20 cellular contexts compared by ENCODE assay signal in the genomic region with DNA sequence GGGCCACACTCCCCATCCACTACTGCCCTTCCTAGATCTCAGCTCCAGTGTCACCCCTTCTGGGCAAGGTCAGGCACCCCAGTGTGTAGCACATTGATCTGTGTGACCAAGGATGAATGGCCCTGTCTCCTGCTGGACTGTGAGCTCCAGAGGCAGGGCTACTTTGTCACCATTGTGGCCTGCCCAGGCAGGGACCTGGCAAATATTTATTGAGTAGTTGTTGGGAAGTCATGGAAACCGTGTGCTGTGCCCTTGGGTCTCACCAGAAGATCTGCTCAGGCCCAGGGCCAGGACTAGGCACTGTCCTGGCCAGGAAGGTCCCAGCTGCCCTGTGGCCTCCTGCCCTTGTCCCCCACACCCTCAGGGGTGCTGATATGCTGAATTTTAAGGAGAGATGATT. TPM values are rescaled to one million over a fixed set of nuclear protein-coding genes. Genes with fewer than 3 reads are reported as not detected.
DNase-seq lines count a peak whose midpoint lies in the region; ATAC-seq, FAIRE-seq and TF ChIP-seq lines count a peak whose summit lies in the region.
"Had no signal": no experiment of that assay in that cellular context is flagged by ENCODE, and none has a peak within 500 bp of the region (broad histone marks: within the 10 kb centered on the region; RNA-seq: fewer than 3 reads in every experiment).

No MANE protein-coding gene starts in this region.

- in situ Hi-C loops in K562 (cut with MboI), result no loop called here

- no peak for TF ChIP-seq POLR2A in K562 (conservative IDR thresholded peaks at IDR 0.05)

- H3K4me1 ChIP-seq in K562 (replicated peaks in 1 of 2; ENCODE audit: control insufficient read depth in 2 of 2, insufficient read depth in 2 of 2, low read length in 2 of 2), result peaks cover 16 to 17% of the 10 kb centered on the region in 2 experiments

- H3K27me3 ChIP-seq in K562 (ENCODE audit: control insufficient read depth in 2 of 2, insufficient read depth in 2 of 2, low read length in 2 of 2), result no peaks in the 10 kb centered on the region
- H3K27me3 ChIP-seq: upper lobe of left lung had no signal

- H3K9me1 ChIP-seq in K562 (ENCODE audit: control insufficient read depth, insufficient read depth, low read length), result no peaks in the 10 kb centered on the region

- peak overlapping the region in 1 of 2 experiments; percentile 65; a peak in 1 of 4 replicates for H3K9ac ChIP-seq in K562 (ENCODE audit: insufficient read depth in 1 of 2, low read depth in 2 of 2, low read length in 2 of 2)

- POLR2A ChIA-PET in K562 (lab: Yijun Ruan, JAX), result interaction anchor here (0.7 to 3.1 kb wide), 9 partner anchors 8 to 41 kb away, joined by 3 to 13 read pairs (median 5); a partner anchor contains a TSS

- TF ChIP-seq RAD21 in K562 (CRISPR knock-in tag; conservative IDR thresholded peaks at IDR 0.05 in 1 of 2, IDR thresholded peaks at IDR 0.05 in 1 of 2), result no peak

- no TSS peak for BruUV-seq in K562 (replicated peaks; lab: Mats Ljungman, UMichigan)

- TF ChIP-seq CTCF in HFFc6 (IDR thresholded peaks at IDR 0.05), result no peak
- TF ChIP-seq CTCF in K562 (IDR thresholded peaks at IDR 0.05 in 2 of 3, conservative IDR thresholded peaks at IDR 0.05 in 1 of 3; ENCODE audit: insufficient read depth in 2 of 3, low read depth in 1 of 3, low read length in 3 of 3), result no peak
- TF ChIP-seq CTCF in nephron progenitor cell (IDR thresholded peaks at IDR 0.05), result no peak

- peaks cover 50% of the 10 kb centered on the region for H4K20me1 ChIP-seq in K562 (replicated peaks; ENCODE audit: control insufficient read depth, insufficient read depth, low read length)

- FAIRE-seq in K562 (lab: Jason Lieb, UNC), result no peak

- peaks cover 26% of the 10 kb centered on the region for H3K4me1 Mint-ChIP-seq in activated CD8-positive, alpha-beta memory T cell treated with anti-CD3 and anti-CD28 coated beads, Interleukin-2, amount 10 ng/mL, durations not matched to agents 7 days and 5 days
- H3K4me1 Mint-ChIP-seq in HFFc6 (ENCODE audit: low read depth) (peaks cover 41% of the 10 kb centered on the region), nephron progenitor cell (peaks cover 28% of the 10 kb centered on the region)
- peaks cover 31 to 36% of the 10 kb centered on the region in 2 donors for H3K4me1 Mint-ChIP-seq in effector memory CD8-positive, alpha-beta T cell (ENCODE audit: low read depth in 2 of 2)

- CTCF ChIA-PET in activated CD8-positive, alpha-beta memory T cell treated with anti-CD3 and anti-CD28 coated beads, Interleukin-2, amount 10 ng/mL, durations not matched to agents 7 days and 5 days (lab: Charles Lee), result interaction anchor here (1.2 to 2.1 kb wide), 2 partner anchors 10 to 66 kb away, joined by 3 to 5 read pairs; a partner anchor contains a TSS
- CTCF ChIA-PET in K562 (lab: Yijun Ruan, JAX; ENCODE audit: low intra/inter-chr PET ratio), result no interaction called here

- intact Hi-C loops in K562 (cut with micrococcal nuclease), result no loop called here

- no peak overlapping the region for H3K4me3 ChIP-seq in K562
- H3K4me3 ChIP-seq: upper lobe of left lung had no signal

- H3K36me3 Mint-ChIP-seq in activated CD8-positive, alpha-beta memory T cell treated with anti-CD3 and anti-CD28 coated beads, Interleukin-2, amount 10 ng/mL, durations not matched to agents 7 days and 5 days, result peaks cover 2% of the 10 kb centered on the region
- H3K36me3 Mint-ChIP-seq in HFFc6 (ENCODE audit: low read depth), result peaks cover 10% of the 10 kb centered on the region; the same call in 1 of the 2 replicates
- H3K36me3 Mint-ChIP-seq in nephron progenitor cell (ENCODE audit: low read depth), result peaks cover 27% of the 10 kb centered on the region
- H3K36me3 Mint-ChIP-seq in effector memory CD8-positive, alpha-beta T cell (ENCODE audit: insufficient read depth), result peaks cover 14% of the 10 kb centered on the region

- no peak overlapping the region for H3K4me2 ChIP-seq in K562 (ENCODE audit: insufficient read depth, low read length)

- peaks cover 91% of the 10 kb centered on the region for H3K79me2 ChIP-seq in K562 (ENCODE audit: control insufficient read depth, insufficient read depth, low read length)

- H3K27ac Mint-ChIP-seq in activated CD8-positive, alpha-beta memory T cell treated with anti-CD3 and anti-CD28 coated beads, Interleukin-2, amount 10 ng/mL, durations not matched to agents 7 days and 5 days, result peak overlapping the region; percentile 61
- H3K27ac Mint-ChIP-seq in HFFc6, result peak overlapping the region; percentile 59
- peak overlapping the region; percentile 83 for H3K27ac Mint-ChIP-seq in nephron progenitor cell
- peak overlapping the region in 1 of 2 donors; percentile 89 for H3K27ac Mint-ChIP-seq in effector memory CD8-positive, alpha-beta T cell
- H3K27ac Mint-ChIP-seq: activated CD4-positive, alpha-beta T cell treated with anti-CD3 and anti-CD28 coated beads, Interleukin-2, amount 10 ng/mL, durations not matched to agents 7 days and 5 days had no signal

- no peaks in the 10 kb centered on the region for H3K9me3 Mint-ChIP-seq in activated CD8-positive, alpha-beta memory T cell treated with anti-CD3 and anti-CD28 coated beads, Interleukin-2, amount 10 ng/mL, durations not matched to agents 7 days and 5 days (ENCODE audit: low read depth)
- H3K9me3 Mint-ChIP-seq in HFFc6 (no peaks in the 10 kb centered on the region), nephron progenitor cell (no peaks in the 10 kb centered on the region)
- H3K9me3 Mint-ChIP-seq in effector memory CD8-positive, alpha-beta T cell, result no peaks in the 10 kb centered on the region
- H3K9me3 Mint-ChIP-seq: activated CD4-positive, alpha-beta T cell treated with anti-CD3 and anti-CD28 coated beads, Interleukin-2, amount 10 ng/mL, durations not matched to agents 7 days and 5 days; activated T-cell treated with anti-CD3 and anti-CD28 coated beads, Interleukin-2, amount 50 U/mL, for 4 hours; CD4-positive, alpha-beta T cell; memory B cell; stimulated activated naive B cell treated with anti-CD40 and anti-IgM and Interleukin-4, amounts not matched to agents 10 μg/mL and 1 μg/mL and 100 μg/mL, for 72 hours had no signal

- ATAC-seq in activated CD8-positive, alpha-beta memory T cell treated with anti-CD3 and anti-CD28 coated beads, Interleukin-2, amount 10 ng/mL, durations not matched to agents 7 days and 5 days, result no peak
- ATAC-seq in K562 (peak; percentile 14), GM21381 (IDR thresholded peaks at IDR 0.05; ENCODE audit: unreplicated experiment) (no peak)
- ATAC-seq in effector memory CD8-positive, alpha-beta T cell (replicated peaks), result no peak
- ATAC-seq: activated T-cell treated with anti-CD3 and anti-CD28 coated beads, Interleukin-2, amount 50 U/mL, for 4 hours; stimulated activated naive B cell treated with anti-CD40 and anti-IgM and Interleukin-4, amounts not matched to agents 10 μg/mL and 1 μg/mL and 100 μg/mL, for 72 hours had no signal

- no peak overlapping the region; the same call in 2 of the 3 replicates for H3K27ac ChIP-seq in K562 (ENCODE audit: extremely low read depth, low read depth, low read length)
- H3K27ac ChIP-seq: upper lobe of left lung had no signal

- no peaks in the 10 kb centered on the region for H3K9me3 ChIP-seq in K562 (replicated peaks; ENCODE audit: control insufficient read depth, insufficient read depth, low read depth, low read length)
- H3K9me3 ChIP-seq: upper lobe of left lung had no signal

- DNase-seq in activated CD8-positive, alpha-beta memory T cell treated with anti-CD3 and anti-CD28 coated beads, Interleukin-2, amount 10 ng/mL, durations not matched to agents 7 days and 5 days, result no peak
- DNase-seq in activated CD8-positive, alpha-beta memory T cell treated with anti-CD3 and anti-CD28 coated beads for 24 hours, result no peak
- DNase-seq in HFFc6, result no peak
- DNase-seq in K562 (ENCODE audit: extremely low read depth in 1 of 4, low spot score in 3 of 4), result no peak
- no peak for DNase-seq in nephron progenitor cell
- DNase-seq in effector memory CD8-positive, alpha-beta T cell, result no peak
- DNase-seq in stimulated activated CD4-positive, alpha-beta T cell treated with anti-CD3 and anti-CD28 coated beads, Interleukin-12 subunit alpha, Interleukin-12 subunit beta, amount 100 ng/mL, for 4 hours, result no peak
- DNase-seq: activated CD4-positive, alpha-beta T cell treated with anti-CD3 and anti-CD28 coated beads, Interleukin-2, amount 10 ng/mL, durations not matched to agents 7 days and 5 days; activated T-cell treated with anti-CD3 and anti-CD28 coated beads, Interleukin-2, amount 50 U/mL, for 4 hours; caudate nucleus; CD4-positive, alpha-beta T cell; glutamatergic neuron; NCI-H1417 treated with DMSO at 0.1 percent for 48 hours; NCI-H774; stimulated activated naive B cell treated with anti-CD40 and anti-IgM and Interleukin-4, amounts not matched to agents 10 μg/mL and 1 μg/mL and 100 μg/mL, for 72 hours; upper lobe of left lung had no signal

- no peak overlapping the region for H3K4me3 Mint-ChIP-seq in activated CD8-positive, alpha-beta memory T cell treated with anti-CD3 and anti-CD28 coated beads, Interleukin-2, amount 10 ng/mL, durations not matched to agents 7 days and 5 days
- H3K4me3 Mint-ChIP-seq in HFFc6 (no peak overlapping the region), nephron progenitor cell (no peak overlapping the region)
- no peak overlapping the region for H3K4me3 Mint-ChIP-seq in effector memory CD8-positive, alpha-beta T cell
- H3K4me3 Mint-ChIP-seq: activated CD4-positive, alpha-beta T cell treated with anti-CD3 and anti-CD28 coated beads, Interleukin-2, amount 10 ng/mL, durations not matched to agents 7 days and 5 days; activated T-cell treated with anti-CD3 and anti-CD28 coated beads, Interleukin-2, amount 50 U/mL, for 4 hours; CD4-positive, alpha-beta T cell; memory B cell; stimulated activated naive B cell treated with anti-CD40 and anti-IgM and Interleukin-4, amounts not matched to agents 10 μg/mL and 1 μg/mL and 100 μg/mL, for 72 hours had no signal

- no peak for TF ChIP-seq EP300 in K562 (IDR thresholded peaks at IDR 0.05; ENCODE audit: low read length)

- no peak overlapping the region for H2AFZ ChIP-seq in K562 (ENCODE audit: low read depth, low read length)

- peaks cover 80% of the 10 kb centered on the region for H3K36me3 ChIP-seq in K562 (ENCODE audit: control insufficient read depth, insufficient read depth, low read length)

- 27% methylated on average over 1 of the region's 1 CpG for WGBS in K562 (ENCODE audit: insufficient coverage, low coverage, missing lambda C conversion rate)

- no peaks in the 10 kb centered on the region for H3K27me3 Mint-ChIP-seq in activated CD8-positive, alpha-beta memory T cell treated with anti-CD3 and anti-CD28 coated beads, Interleukin-2, amount 10 ng/mL, durations not matched to agents 7 days and 5 days
- H3K27me3 Mint-ChIP-seq in HFFc6 (ENCODE audit: insufficient read depth), result no peaks in the 10 kb centered on the region
- H3K27me3 Mint-ChIP-seq in nephron progenitor cell (ENCODE audit: low read depth, poor library complexity), result no peaks in the 10 kb centered on the region
- no peaks in the 10 kb centered on the region for H3K27me3 Mint-ChIP-seq in effector memory CD8-positive, alpha-beta T cell
- H3K27me3 Mint-ChIP-seq: activated CD4-positive, alpha-beta T cell treated with anti-CD3 and anti-CD28 coated beads, Interleukin-2, amount 10 ng/mL, durations not matched to agents 7 days and 5 days; CD4-positive, alpha-beta T cell; memory B cell; stimulated activated naive B cell treated with anti-CD40 and anti-IgM and Interleukin-4, amounts not matched to agents 10 μg/mL and 1 μg/mL and 100 μg/mL, for 72 hours had no signal

RNA-seq across cellular contexts. Expression of a gene that starts 10.5 kb away (rescaled TPM):
- total RNA-seq in activated CD8-positive, alpha-beta memory T cell treated with anti-CD3 and anti-CD28 coated beads, Interleukin-2, amount 10 ng/mL, durations not matched to agents 7 days and 5 days, result 10 to 100 TPM; 82.2 to 96.0 TPM
- 100 to 1,000 TPM; 126 to 146 (median 139) TPM for total RNA-seq in HFFc6 (2021; fragmentation: NEBNext Ultra II Directional; extraction: Animal tissue kit (Norgen Biotek cat#: 25700))
- 31.6 and 133 TPM in 2 replicates for total RNA-seq in K562 (2011; cell fraction: chromatin; rRNA removed; ENCODE audit: low replicate concordance)
- 77.5 and 89.6 TPM in 2 replicates for total RNA-seq in K562 (2011; cell fraction: nucleolus; rRNA removed)
- total RNA-seq in K562 (2011; cell fraction: nucleoplasm; rRNA removed), result 35.3 and 45.1 TPM in 2 replicates
- total RNA-seq in K562 (2014; rRNA removed) (62.4 and 85.7 TPM in 2 replicates), K562 (2014; rRNA removed; fragmentation: Illumina TruSeq; extraction: Trizol) (9.1 and 9.5 TPM in 2 replicates), K562 (2015; rRNA removed; fragmentation: Illumina TruSeq; extraction: Trizol) (40.2 and 46.8 TPM in 2 replicates), K562 (2021) (93.0 and 96.6 TPM in 2 replicates)
- polyA plus RNA-seq in K562 (2011; rRNA removed) (25.8 and 49.0 TPM in 2 replicates), K562 (2014; fragmentation: Illumina TruSeq; extraction: Trizol) (23.2 and 90.7 TPM in 2 replicates), K562 (2014; fragmentation: Nextera tagmentation; extraction: Ambion mirVana) (under 1 TPM; 0.04 to 0.17 TPM), K562 (2014; rRNA removed) (46.1 and 68.1 TPM in 2 replicates)
- 59.4 and 222 TPM in 2 replicates for polyA plus RNA-seq in K562 (2011; cell fraction: cytosol; rRNA removed)
- 52.2 and 123 TPM in 2 replicates for polyA plus RNA-seq in K562 (2011; cell fraction: nucleus; rRNA removed)
- 35.2 and 37.0 TPM in 2 replicates for polyA plus RNA-seq in K562 (2012)
- 17.9 and 39.8 TPM in 2 replicates for polyA minus RNA-seq in K562 (2011; rRNA and poly(A)+ RNA removed)
- 67.5 and 79.0 TPM in 2 replicates for polyA minus RNA-seq in K562 (2011; cell fraction: cytosol; rRNA and poly(A)+ RNA removed)
- polyA minus RNA-seq in K562 (2011; cell fraction: nucleus; rRNA and poly(A)+ RNA removed), result 16.6 and 18.0 TPM in 2 replicates

RNA-seq across cellular contexts. Expression of a gene that starts 12.0 kb away (rescaled TPM):
- 10 to 100 TPM; 43.2 to 50.2 TPM for total RNA-seq in activated CD8-positive, alpha-beta memory T cell treated with anti-CD3 and anti-CD28 coated beads, Interleukin-2, amount 10 ng/mL, durations not matched to agents 7 days and 5 days
- total RNA-seq in HFFc6 (2021; fragmentation: NEBNext Ultra II Directional; extraction: Animal tissue kit (Norgen Biotek cat#: 25700)), result 10 to 100 TPM; 36.3 to 49.9 (median 39.6) TPM
- total RNA-seq in K562 (2011; cell fraction: chromatin; rRNA removed; ENCODE audit: low replicate concordance), result 73.3 and 179 TPM in 2 replicates
- total RNA-seq in K562 (2011; cell fraction: nucleolus; rRNA removed), result 168 and 175 TPM in 2 replicates
- 79.0 and 80.0 TPM in 2 replicates for total RNA-seq in K562 (2011; cell fraction: nucleoplasm; rRNA removed)
- total RNA-seq in K562 (2014; rRNA removed), result 89.1 and 113 TPM in 2 replicates
- total RNA-seq in K562 (2014; rRNA removed; fragmentation: Illumina TruSeq; extraction: Trizol), result 25.8 and 42.9 TPM in 2 replicates
- 54.3 and 60.2 TPM in 2 replicates for total RNA-seq in K562 (2015; rRNA removed; fragmentation: Illumina TruSeq; extraction: Trizol)
- total RNA-seq in K562 (2021), result 118 TPM in 2 replicates
- polyA plus RNA-seq in K562 (2011; rRNA removed), result 44.1 and 53.3 TPM in 2 replicates
- polyA plus RNA-seq in K562 (2011; cell fraction: cytosol; rRNA removed), result 39.2 and 80.0 TPM in 2 replicates
- polyA plus RNA-seq in K562 (2011; cell fraction: nucleus; rRNA removed), result 282 and 531 TPM in 2 replicates
- polyA plus RNA-seq in K562 (2012), result 59.6 and 77.8 TPM in 2 replicates
- polyA plus RNA-seq in K562 (2014; fragmentation: Illumina TruSeq; extraction: Trizol), result 84.8 and 96.2 TPM in 2 replicates
- polyA plus RNA-seq in K562 (2014; fragmentation: Nextera tagmentation; extraction: Ambion mirVana), result 10 to 100 TPM in 1 of 2 experiments, 1 to 10 TPM in 1; 5.8 to 10.9 TPM
- 155 and 158 TPM in 2 replicates for polyA plus RNA-seq in K562 (2014; rRNA removed)
- polyA minus RNA-seq in K562 (2011; rRNA and poly(A)+ RNA removed), result 23.7 and 27.9 TPM in 2 replicates
- polyA minus RNA-seq in K562 (2011; cell fraction: cytosol; rRNA and poly(A)+ RNA removed), result 49.3 and 51.7 TPM in 2 replicates
- polyA minus RNA-seq in K562 (2011; cell fraction: nucleus; rRNA and poly(A)+ RNA removed), result 50.5 and 77.3 TPM in 2 replicates

RNA-seq across cellular contexts. Expression of a gene that starts 21.6 kb away (rescaled TPM):
- 10 to 100 TPM; 58.6 to 70.1 TPM for total RNA-seq in activated CD8-positive, alpha-beta memory T cell treated with anti-CD3 and anti-CD28 coated beads, Interleukin-2, amount 10 ng/mL, durations not matched to agents 7 days and 5 days
- 10 to 100 TPM; 48.5 to 63.4 (median 54.0) TPM for total RNA-seq in HFFc6 (2021; fragmentation: NEBNext Ultra II Directional; extraction: Animal tissue kit (Norgen Biotek cat#: 25700))
- 25.6 and 67.7 TPM in 2 replicates for total RNA-seq in K562 (2011; cell fraction: chromatin; rRNA removed; ENCODE audit: low replicate concordance)
- 56.9 and 60.3 TPM in 2 replicates for total RNA-seq in K562 (2011; cell fraction: nucleolus; rRNA removed)
- 42.4 and 42.7 TPM in 2 replicates for total RNA-seq in K562 (2011; cell fraction: nucleoplasm; rRNA removed)
- total RNA-seq in K562 (2014; rRNA removed) (57.8 and 59.2 TPM in 2 replicates), K562 (2014; rRNA removed; fragmentation: Illumina TruSeq; extraction: Trizol) (12.6 and 19.0 TPM in 2 replicates), K562 (2015; rRNA removed; fragmentation: Illumina TruSeq; extraction: Trizol) (31.0 and 33.9 TPM in 2 replicates), K562 (2021) (39.6 and 41.6 TPM in 2 replicates)
- polyA plus RNA-seq in K562 (2011; rRNA removed) (46.6 and 77.4 TPM in 2 replicates), K562 (2014; fragmentation: Illumina TruSeq; extraction: Trizol) (30.3 and 35.2 TPM in 2 replicates), K562 (2014; fragmentation: Nextera tagmentation; extraction: Ambion mirVana) (1 to 10 TPM in 1 of 2 experiments, under 1 TPM in 1; 0.51 to 1.7 TPM), K562 (2014; rRNA removed) (66.3 and 78.0 TPM in 2 replicates)
- polyA plus RNA-seq in K562 (2011; cell fraction: cytosol; rRNA removed), result 62.2 and 72.6 TPM in 2 replicates
- 159 and 172 TPM in 2 replicates for polyA plus RNA-seq in K562 (2011; cell fraction: nucleus; rRNA removed)
- polyA plus RNA-seq in K562 (2012), result 46.6 and 75.7 TPM in 2 replicates
- 12.8 and 14.0 TPM in 2 replicates for polyA minus RNA-seq in K562 (2011; rRNA and poly(A)+ RNA removed)
- polyA minus RNA-seq in K562 (2011; cell fraction: cytosol; rRNA and poly(A)+ RNA removed), result 14.0 and 15.9 TPM in 2 replicates
- 10.5 and 19.3 TPM in 2 replicates for polyA minus RNA-seq in K562 (2011; cell fraction: nucleus; rRNA and poly(A)+ RNA removed)

RNA-seq across cellular contexts. Expression of a gene that starts 21.6 kb away (rescaled TPM):
- 100 to 1,000 TPM; 148 to 209 TPM for total RNA-seq in activated CD8-positive, alpha-beta memory T cell treated with anti-CD3 and anti-CD28 coated beads, Interleukin-2, amount 10 ng/mL, durations not matched to agents 7 days and 5 days
- 10 to 100 TPM; 68.9 to 91.2 (median 87.7) TPM for total RNA-seq in HFFc6 (2021; fragmentation: NEBNext Ultra II Directional; extraction: Animal tissue kit (Norgen Biotek cat#: 25700))
- total RNA-seq in K562 (2011; cell fraction: chromatin; rRNA removed; ENCODE audit: low replicate concordance), result 67.1 and 140 TPM in 2 replicates
- total RNA-seq in K562 (2011; cell fraction: nucleolus; rRNA removed), result 139 and 159 TPM in 2 replicates
- total RNA-seq in K562 (2011; cell fraction: nucleoplasm; rRNA removed), result 90.2 and 96.9 TPM in 2 replicates
- total RNA-seq in K562 (2014; rRNA removed) (84.5 and 134 TPM in 2 replicates), K562 (2014; rRNA removed; fragmentation: Illumina TruSeq; extraction: Trizol) (23.6 and 24.4 TPM in 2 replicates), K562 (2015; rRNA removed; fragmentation: Illumina TruSeq; extraction: Trizol) (14.8 and 17.4 TPM in 2 replicates), K562 (2021) (205 and 214 TPM in 2 replicates)
- polyA plus RNA-seq in K562 (2011; rRNA removed) (23.7 and 32.9 TPM in 2 replicates), K562 (2014; fragmentation: Illumina TruSeq; extraction: Trizol) (35.5 and 67.9 TPM in 2 replicates), K562 (2014; fragmentation: Nextera tagmentation; extraction: Ambion mirVana) (1 to 10 TPM; 4.5 to 5.1 TPM), K562 (2014; rRNA removed) (127 and 140 TPM in 2 replicates)
- polyA plus RNA-seq in K562 (2011; cell fraction: cytosol; rRNA removed), result 37.6 and 91.2 TPM in 2 replicates
- 112 and 193 TPM in 2 replicates for polyA plus RNA-seq in K562 (2011; cell fraction: nucleus; rRNA removed)
- 158 and 169 TPM in 2 replicates for polyA plus RNA-seq in K562 (2012)
- polyA minus RNA-seq in K562 (2011; rRNA and poly(A)+ RNA removed), result 8.8 and 9.1 TPM in 2 replicates
- 38.4 and 48.8 TPM in 2 replicates for polyA minus RNA-seq in K562 (2011; cell fraction: cytosol; rRNA and poly(A)+ RNA removed)
- polyA minus RNA-seq in K562 (2011; cell fraction: nucleus; rRNA and poly(A)+ RNA removed), result 39.2 and 41.5 TPM in 2 replicates

RNA-seq across cellular contexts. Expression of a gene that starts 25.9 kb away (rescaled TPM):
- under 1 TPM; 0.49 to 0.64 TPM for total RNA-seq in activated CD8-positive, alpha-beta memory T cell treated with anti-CD3 and anti-CD28 coated beads, Interleukin-2, amount 10 ng/mL, durations not matched to agents 7 days and 5 days
- total RNA-seq in HFFc6 (2021; fragmentation: NEBNext Ultra II Directional; extraction: Animal tissue kit (Norgen Biotek cat#: 25700)), result 1 to 10 TPM; 1.5 to 5.1 (median 4.2) TPM
- 54.5 and 112 TPM in 2 replicates for total RNA-seq in K562 (2011; cell fraction: chromatin; rRNA removed; ENCODE audit: low replicate concordance)
- total RNA-seq in K562 (2011; cell fraction: nucleolus; rRNA removed), result 105 and 123 TPM in 2 replicates
- total RNA-seq in K562 (2011; cell fraction: nucleoplasm; rRNA removed), result 74.6 and 89.7 TPM in 2 replicates
- total RNA-seq in K562 (2014; rRNA removed), result 266 and 312 TPM in 2 replicates
- 13.2 and 17.7 TPM in 2 replicates for total RNA-seq in K562 (2014; rRNA removed; fragmentation: Illumina TruSeq; extraction: Trizol)
- total RNA-seq in K562 (2015; rRNA removed; fragmentation: Illumina TruSeq; extraction: Trizol), result 89.9 and 108 TPM in 2 replicates
- total RNA-seq in K562 (2021), result 216 and 218 TPM in 2 replicates
- 34.0 and 47.0 TPM in 2 replicates for polyA plus RNA-seq in K562 (2011; rRNA removed)
- 73.1 and 246 TPM in 2 replicates for polyA plus RNA-seq in K562 (2011; cell fraction: cytosol; rRNA removed)
- polyA plus RNA-seq in K562 (2011; cell fraction: nucleus; rRNA removed), result 76.6 and 132 TPM in 2 replicates
- polyA plus RNA-seq in K562 (2012), result 144 and 229 TPM in 2 replicates
- 17.8 and 71.5 TPM in 2 replicates for polyA plus RNA-seq in K562 (2014; fragmentation: Illumina TruSeq; extraction: Trizol)
- polyA plus RNA-seq in K562 (2014; fragmentation: Nextera tagmentation; extraction: Ambion mirVana), result 1 to 10 TPM; 1.3 to 1.6 TPM
- 165 and 175 TPM in 2 replicates for polyA plus RNA-seq in K562 (2014; rRNA removed)
- 12.7 and 14.2 TPM in 2 replicates for polyA minus RNA-seq in K562 (2011; rRNA and poly(A)+ RNA removed)
- polyA minus RNA-seq in K562 (2011; cell fraction: cytosol; rRNA and poly(A)+ RNA removed), result 46.0 and 79.3 TPM in 2 replicates
- 37.4 and 52.3 TPM in 2 replicates for polyA minus RNA-seq in K562 (2011; cell fraction: nucleus; rRNA and poly(A)+ RNA removed)
- total RNA-seq: LHCN-M2 had no signal
- polyA plus RNA-seq: neural cell had no signal
